32 cellular contexts compared by ENCODE assay signal in genomic region chr3:151428386-151428785, GRCh38. TPM values are rescaled to one million over a fixed set of nuclear protein-coding genes. Genes with fewer than 3 reads are reported as not detected.
"Had no signal": no experiment of that assay in that cellular context is flagged by ENCODE, and none has a peak within 500 bp of the region (broad histone marks: within the 10 kb centered on the region; RNA-seq: fewer than 3 reads in every experiment).

No MANE protein-coding gene starts in this region.

- ATAC-seq: activated CD4-positive, alpha-beta T cell treated with anti-CD3 and anti-CD28 coated beads for 36 hours; activated CD8-positive, alpha-beta memory T cell treated with anti-CD3 and anti-CD28 coated beads, Interleukin-2, amount 10 ng/mL, durations not matched to agents 7 days and 5 days; activated CD8-positive, alpha-beta T cell treated with anti-CD3 and anti-CD28 coated beads, Interleukin-2, amount 10 ng/mL, durations not matched to agents 7 days and 5 days; activated naive CD8-positive, alpha-beta T cell treated with anti-CD3 and anti-CD28 coated beads, Interleukin-2, amount 50 U/mL, for 24 hours; body of pancreas; heart left ventricle had no signal

- DNase-seq: activated CD4-positive, alpha-beta memory T cell treated with anti-CD3 and anti-CD28 coated beads for 36 hours; activated CD4-positive, alpha-beta T cell treated with anti-CD3 and anti-CD28 coated beads for 36 hours; activated CD4-positive, alpha-beta T cell treated with anti-CD3 and anti-CD28 coated beads, Interleukin-2, amount 10 ng/mL, durations not matched to agents 24 days and 14 days; activated CD4-positive, CD25-positive, alpha-beta regulatory T cell; activated CD4-positive, CD25-positive, alpha-beta regulatory T cell treated with anti-CD3 and anti-CD28 coated beads, Interleukin-2, amount 50 U/mL, for 72 hours; activated CD8-positive, alpha-beta memory T cell treated with anti-CD3 and anti-CD28 coated beads, Interleukin-2, amount 10 ng/mL, durations not matched to agents 7 days and 5 days; activated CD8-positive, alpha-beta memory T cell treated with anti-CD3 and anti-CD28 coated beads, Interleukin-2, amount 50 U/mL, for 4 hours; activated CD8-positive, alpha-beta T cell treated with anti-CD3 and anti-CD28 coated beads, Interleukin-2, amount 10 ng/mL, durations not matched to agents 7 days and 5 days; activated effector memory CD4-positive, alpha-beta T cell treated with anti-CD3 and anti-CD28 coated beads, Interleukin-2, amount 50 U/mL, for 16 hours; activated naive CD4-positive, alpha-beta T cell treated with anti-CD3 and anti-CD28 coated beads for 36 hours; activated naive CD8-positive, alpha-beta T cell treated with anti-CD3 and anti-CD28 coated beads for 36 hours; activated naive CD8-positive, alpha-beta T cell treated with anti-CD3 and anti-CD28 coated beads, Interleukin-2, amount 50 U/mL, for 24 hours; activated T-cell treated with anti-CD3 and anti-CD28 coated beads, Interleukin-2, amount 50 U/mL, for 1 hour; activated T-cell treated with anti-CD3 and anti-CD28 coated beads, Interleukin-2, amount 50 U/mL, for 48 hours; adrenal gland; amygdala; aorta; body of pancreas; central memory CD4-positive, alpha-beta T cell; cerebellar nuclear complex; colonic mucosa; effector CD8-positive, alpha-beta T cell; foreskin fibroblast; glutamatergic neuron; heart left ventricle; T-helper 2 cell had no signal

RNA-seq across cellular contexts. Expression of gene IGSF10, which starts 32.5 kb away (rescaled TPM):
- total RNA-seq: activated CD4-positive, alpha-beta memory T cell treated with anti-CD3 and anti-CD28 coated beads for 36 hours; activated CD4-positive, alpha-beta T cell treated with anti-CD3 and anti-CD28 coated beads for 36 hours; activated CD4-positive, alpha-beta T cell treated with anti-CD3 and anti-CD28 coated beads, Interleukin-2, amount 10 ng/mL, durations not matched to agents 24 days and 14 days; activated CD8-positive, alpha-beta memory T cell treated with anti-CD3 and anti-CD28 coated beads for 36 hours; activated CD8-positive, alpha-beta memory T cell treated with anti-CD3 and anti-CD28 coated beads, Interleukin-2, amount 10 ng/mL, durations not matched to agents 7 days and 5 days; activated CD8-positive, alpha-beta T cell treated with anti-CD3 and anti-CD28 coated beads, Interleukin-2, amount 10 ng/mL, durations not matched to agents 7 days and 5 days; activated naive CD4-positive, alpha-beta T cell treated with anti-CD3 and anti-CD28 coated beads for 36 hours; activated naive CD8-positive, alpha-beta T cell treated with anti-CD3 and anti-CD28 coated beads for 36 hours; activated T-helper 1 cell treated with anti-CD3 and anti-CD28 coated beads, Interleukin-12 subunit alpha, Interleukin-12 subunit beta, Interleukin-2, Interleukin-4 antibody, amounts not matched to agents 30 ng/mL and 10 ng/mL and 1 ng/mL, durations not matched to agents 14 hours and 24 hours and 36 hours; activated T-helper 2 cell treated with anti-CD3 and anti-CD28 coated beads, Interferon-gamma antibody, Interleukin-2, Interleukin-4, amounts not matched to agents 10 μg/mL and 5 μg/mL and 100 μg/mL, durations not matched to agents 14 hours and 24 hours and 36 hours; dermis microvascular lymphatic vessel endothelial cell; endothelial cell of umbilical vein had no signal
- polyA plus RNA-seq: cardiac muscle cell had no signal

RNA-seq across cellular contexts. Expression of gene P2RY12, which starts 43.8 kb away (rescaled TPM):
- total RNA-seq: activated CD4-positive, alpha-beta memory T cell treated with anti-CD3 and anti-CD28 coated beads for 36 hours; activated CD4-positive, alpha-beta T cell treated with anti-CD3 and anti-CD28 coated beads for 36 hours; activated CD4-positive, alpha-beta T cell treated with anti-CD3 and anti-CD28 coated beads, Interleukin-2, amount 10 ng/mL, durations not matched to agents 24 days and 14 days; activated CD8-positive, alpha-beta memory T cell treated with anti-CD3 and anti-CD28 coated beads for 36 hours; activated CD8-positive, alpha-beta memory T cell treated with anti-CD3 and anti-CD28 coated beads, Interleukin-2, amount 10 ng/mL, durations not matched to agents 7 days and 5 days; activated CD8-positive, alpha-beta T cell treated with anti-CD3 and anti-CD28 coated beads, Interleukin-2, amount 10 ng/mL, durations not matched to agents 7 days and 5 days; activated naive CD4-positive, alpha-beta T cell treated with anti-CD3 and anti-CD28 coated beads for 36 hours; activated naive CD8-positive, alpha-beta T cell treated with anti-CD3 and anti-CD28 coated beads for 36 hours; activated T-helper 1 cell treated with anti-CD3 and anti-CD28 coated beads, Interleukin-12 subunit alpha, Interleukin-12 subunit beta, Interleukin-2, Interleukin-4 antibody, amounts not matched to agents 30 ng/mL and 10 ng/mL and 1 ng/mL, durations not matched to agents 14 hours and 24 hours and 36 hours; activated T-helper 2 cell treated with anti-CD3 and anti-CD28 coated beads, Interferon-gamma antibody, Interleukin-2, Interleukin-4, amounts not matched to agents 10 μg/mL and 5 μg/mL and 100 μg/mL, durations not matched to agents 14 hours and 24 hours and 36 hours; cardiac muscle cell; dermis microvascular lymphatic vessel endothelial cell; endothelial cell of umbilical vein had no signal
- polyA plus RNA-seq: endothelial cell of umbilical vein had no signal
